28 cellular contexts compared by ENCODE assay signal in the genomic region with DNA sequence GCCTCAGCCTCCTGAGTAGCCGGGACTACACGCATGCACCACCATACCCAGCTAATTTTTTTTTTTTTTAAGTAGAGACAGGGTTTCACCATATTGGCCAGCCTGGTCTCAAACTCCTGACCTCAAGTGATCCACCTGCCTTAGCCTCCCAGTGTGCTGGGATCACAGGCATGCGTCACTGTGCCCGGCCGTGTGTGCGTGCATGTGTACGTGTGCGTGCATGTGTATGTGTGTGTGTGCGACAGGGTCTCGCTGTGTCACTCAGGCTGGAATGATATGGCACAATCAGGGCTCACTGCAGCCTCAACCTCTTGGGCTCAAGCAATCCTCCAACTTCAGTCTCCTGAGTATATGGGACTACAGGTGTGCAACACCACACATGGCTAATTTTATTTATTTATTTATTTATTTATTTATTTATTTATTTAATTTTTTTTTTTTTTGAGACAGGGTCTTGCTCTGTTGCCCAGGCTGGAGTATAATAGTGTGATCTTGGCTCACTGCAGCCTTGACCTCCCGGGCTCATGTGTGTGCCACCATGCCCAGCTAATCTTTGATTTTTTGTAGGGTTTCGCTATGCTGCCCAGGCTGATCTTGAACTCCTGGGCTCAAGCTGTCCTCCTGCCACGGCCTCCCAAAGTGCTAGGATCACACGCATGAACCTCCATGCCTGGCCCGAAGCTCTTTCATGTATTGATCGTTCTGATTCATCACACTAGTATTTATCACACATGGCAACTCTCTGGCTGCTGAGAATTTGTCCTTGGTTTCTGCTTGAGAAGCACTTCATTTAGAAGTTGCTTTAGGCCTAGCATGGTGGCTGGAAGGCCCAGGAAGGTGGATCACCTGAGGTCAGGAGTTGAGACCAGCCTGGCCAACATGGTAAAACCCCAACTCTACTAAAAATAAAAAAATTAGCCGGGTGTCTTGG. TPM values are rescaled to one million over a fixed set of nuclear protein-coding genes. Genes with fewer than 3 reads are reported as not detected.
DNase-seq lines count a peak whose midpoint lies in the region; ATAC-seq and TF ChIP-seq lines count a peak whose summit lies in the region.
"Had no signal": no experiment of that assay in that cellular context is flagged by ENCODE, and none has a peak within 500 bp of the region (broad histone marks: within the 10 kb centered on the region; RNA-seq: fewer than 3 reads in every experiment).

No MANE protein-coding gene starts in this region.

- H3K27ac ChIP-seq in HEK293 (ENCODE audit: extremely low read depth, low read depth, low read length) (no peak overlapping the region), sigmoid colon (no peak overlapping the region)
- H3K27ac ChIP-seq: ascending aorta, transverse colon had no signal

- H3K27me3 Mint-ChIP-seq in T-helper 1 cell treated with Interleukin-12 subunit alpha and Interleukin-12 subunit beta and Interleukin-4 antibody, amounts not matched to agents 30 μg/mL and 1 μg/mL, for 36 hours (ENCODE audit: low read depth) = no peaks in the 10 kb centered on the region
- H3K27me3 Mint-ChIP-seq in effector memory CD8-positive, alpha-beta T cell = no peaks in the 10 kb centered on the region
- H3K27me3 Mint-ChIP-seq: activated B cell treated with CpG ODN at 0.5 μM for 24 hours; dendritic cell treated with granulocyte-macrophage colony-stimulating factor and Interleukin-4, amounts not matched to agents 40 ng/mL and 50 ng/mL, for 4 days; stimulated activated naive CD8-positive, alpha-beta T cell treated with anti-CD3 and anti-CD28 coated beads, Interleukin-15, amount 100 ng/mL, for 72 hours had no signal

- TF ChIP-seq CTCF in HEK293 (tag by site-specific recombination; IDR thresholded peaks at IDR 0.05) (no peak), sigmoid colon (IDR thresholded peaks at IDR 0.05) (no peak), foreskin fibroblast (IDR thresholded peaks at IDR 0.05; ENCODE audit: low read depth, low read length) (no peak)

- TF ChIP-seq POLR2A in sigmoid colon (IDR thresholded peaks at IDR 0.05) = no peak

- peak overlapping the region; percentile 80 for H3K27ac Mint-ChIP-seq in T-helper 1 cell treated with Interleukin-12 subunit alpha and Interleukin-12 subunit beta and Interleukin-4 antibody, amounts not matched to agents 30 μg/mL and 1 μg/mL, for 36 hours
- peak overlapping the region; percentile 60 to 82 for H3K27ac Mint-ChIP-seq in effector memory CD8-positive, alpha-beta T cell
- H3K27ac Mint-ChIP-seq: activated B cell treated with CpG ODN at 0.5 μM for 24 hours; dendritic cell treated with granulocyte-macrophage colony-stimulating factor and Interleukin-4, amounts not matched to agents 40 ng/mL and 50 ng/mL, for 4 days; nephron progenitor cell had no signal

- peaks cover 19% of the 10 kb centered on the region for H3K4me1 Mint-ChIP-seq in T-helper 1 cell treated with Interleukin-12 subunit alpha and Interleukin-12 subunit beta and Interleukin-4 antibody, amounts not matched to agents 30 μg/mL and 1 μg/mL, for 36 hours (ENCODE audit: low read depth)
- H3K4me1 Mint-ChIP-seq in effector memory CD8-positive, alpha-beta T cell (ENCODE audit: low read depth in 2 of 2) = peaks cover 13 to 14% of the 10 kb centered on the region in 2 donors
- H3K4me1 Mint-ChIP-seq: nephron progenitor cell had no signal

- H3K4me3 Mint-ChIP-seq in T-helper 1 cell treated with Interleukin-12 subunit alpha and Interleukin-12 subunit beta and Interleukin-4 antibody, amounts not matched to agents 30 μg/mL and 1 μg/mL, for 36 hours = no peak overlapping the region
- H3K4me3 Mint-ChIP-seq in effector memory CD8-positive, alpha-beta T cell = no peak overlapping the region
- H3K4me3 Mint-ChIP-seq: activated B cell treated with CpG ODN at 0.5 μM for 24 hours; CD8-positive, alpha-beta T cell; dendritic cell treated with granulocyte-macrophage colony-stimulating factor and Interleukin-4, amounts not matched to agents 40 ng/mL and 50 ng/mL, for 4 days; nephron progenitor cell; stimulated activated naive CD8-positive, alpha-beta T cell treated with anti-CD3 and anti-CD28 coated beads, Interleukin-15, amount 100 ng/mL, for 72 hours had no signal

- 96% methylated on average over 17 of the region's 17 CpGs for WGBS in sigmoid colon, 2 donors

- TF ChIP-seq EP300 in sigmoid colon (IDR thresholded peaks at IDR 0.05) = no peak

- no peak overlapping the region for H3K4me3 ChIP-seq in HEK293 (ENCODE audit: low read depth, low read length)
- no peak overlapping the region for H3K4me3 ChIP-seq in sigmoid colon
- H3K4me3 ChIP-seq in foreskin fibroblast (ENCODE audit: low read depth in 1 of 2, low read length in 2 of 2) = no peak overlapping the region
- H3K4me3 ChIP-seq: ascending aorta, HAP-1, MG63, mucosa of descending colon, transverse colon had no signal

- DNase-seq in T-helper 1 cell = no peak
- DNase-seq in effector memory CD8-positive, alpha-beta T cell = no peak
- DNase-seq in sigmoid colon = peak; percentile 27
- no peak for DNase-seq in DMS114 treated with DMSO at 0.1 percent for 48 hours (lab: John Stamatoyannopoulos, UW; ENCODE audit: unreplicated experiment)
- DNase-seq in NCI-H446 treated with DMSO at 0.1 percent for 48 hours (lab: John Stamatoyannopoulos, UW) = no peak
- DNase-seq in foreskin fibroblast = no peak
- DNase-seq: 8988T; activated B cell treated with CpG ODN at 0.5 μM for 24 hours; activated naive CD4-positive, alpha-beta T cell treated with anti-CD3 and anti-CD28 coated beads, Interleukin-2, amount 50 U/mL, for 16 hours; AML-193; CD8-positive, alpha-beta T cell; DMS79 treated with DMSO at 0.1 percent for 48 hours; mucosa of descending colon; NCI-H2081; NCI-H226; NCI-H774; nephron progenitor cell; SK-N-SH; stimulated activated CD4-positive, alpha-beta T cell treated with anti-CD3 and anti-CD28 coated beads, Interleukin-15, amount 100 ng/mL, for 24 hours; stimulated activated naive CD8-positive, alpha-beta T cell treated with anti-CD3 and anti-CD28 coated beads, Interleukin-15, amount 100 ng/mL, for 72 hours; T1000; transverse colon had no signal

- H3K4me1 ChIP-seq in HEK293 (ENCODE audit: control insufficient read depth, insufficient read depth, low read length) (no peaks in the 10 kb centered on the region), sigmoid colon (no peaks in the 10 kb centered on the region)
- H3K4me1 ChIP-seq: ascending aorta, HAP-1 had no signal

- no peak for ATAC-seq in effector memory CD8-positive, alpha-beta T cell (replicated peaks)
- ATAC-seq: CD8-positive, alpha-beta T cell; mucosa of descending colon; stimulated activated naive CD8-positive, alpha-beta T cell treated with anti-CD3 and anti-CD28 coated beads, Interleukin-15, amount 100 ng/mL, for 72 hours had no signal

- no peaks in the 10 kb centered on the region for H3K36me3 Mint-ChIP-seq in T-helper 1 cell treated with Interleukin-12 subunit alpha and Interleukin-12 subunit beta and Interleukin-4 antibody, amounts not matched to agents 30 μg/mL and 1 μg/mL, for 36 hours (ENCODE audit: low read depth)
- peaks cover 8% of the 10 kb centered on the region for H3K36me3 Mint-ChIP-seq in effector memory CD8-positive, alpha-beta T cell (ENCODE audit: insufficient read depth)
- H3K36me3 Mint-ChIP-seq: CD8-positive, alpha-beta T cell had no signal

- no peaks in the 10 kb centered on the region for H3K27me3 ChIP-seq in sigmoid colon
- H3K27me3 ChIP-seq: ascending aorta, MG63, transverse colon had no signal

- POLR2A ChIA-PET in HEK293 (lab: Yijun Ruan, JAX) = no interaction called here

- CTCF ChIA-PET in HEK293 (lab: Yijun Ruan, JAX) = interaction anchor here (0.6 kb wide), 1 partner anchor 15 kb away, joined by 4 read pairs; no protein-coding TSS in a partner anchor

- intact Hi-C loops in sigmoid colon (cut with DNase I) = no loop called here

- H3K9me3 Mint-ChIP-seq in T-helper 1 cell treated with Interleukin-12 subunit alpha and Interleukin-12 subunit beta and Interleukin-4 antibody, amounts not matched to agents 30 μg/mL and 1 μg/mL, for 36 hours = no peaks in the 10 kb centered on the region
- no peaks in the 10 kb centered on the region for H3K9me3 Mint-ChIP-seq in effector memory CD8-positive, alpha-beta T cell
- H3K9me3 Mint-ChIP-seq: activated B cell treated with CpG ODN at 0.5 μM for 24 hours; CD8-positive, alpha-beta T cell; dendritic cell treated with granulocyte-macrophage colony-stimulating factor and Interleukin-4, amounts not matched to agents 40 ng/mL and 50 ng/mL, for 4 days; nephron progenitor cell; stimulated activated naive CD8-positive, alpha-beta T cell treated with anti-CD3 and anti-CD28 coated beads, Interleukin-15, amount 100 ng/mL, for 72 hours had no signal

- H3K36me3 ChIP-seq in HEK293 (ENCODE audit: control insufficient read depth in 2 of 2, insufficient read depth in 1 of 2, low read length in 2 of 2) = no peaks in the 10 kb centered on the region
- H3K36me3 ChIP-seq in sigmoid colon = no peaks in the 10 kb centered on the region
- H3K36me3 ChIP-seq: ascending aorta, HAP-1, MG63, transverse colon had no signal

- H3K9me3 ChIP-seq in HEK293 (ENCODE audit: control insufficient read depth, insufficient read depth, low read depth, low read length) = no peaks in the 10 kb centered on the region
- H3K9me3 ChIP-seq in sigmoid colon = no peaks in the 10 kb centered on the region
- H3K9me3 ChIP-seq: ascending aorta, HAP-1, MG63, mucosa of descending colon, SK-N-SH, transverse colon had no signal

TF ChIP-seq in HEK293, 187 proteins besides CTCF, POLR2A, EP300 and RAD21 (continues in another document):
- TF ChIP-seq, protein P1, sequence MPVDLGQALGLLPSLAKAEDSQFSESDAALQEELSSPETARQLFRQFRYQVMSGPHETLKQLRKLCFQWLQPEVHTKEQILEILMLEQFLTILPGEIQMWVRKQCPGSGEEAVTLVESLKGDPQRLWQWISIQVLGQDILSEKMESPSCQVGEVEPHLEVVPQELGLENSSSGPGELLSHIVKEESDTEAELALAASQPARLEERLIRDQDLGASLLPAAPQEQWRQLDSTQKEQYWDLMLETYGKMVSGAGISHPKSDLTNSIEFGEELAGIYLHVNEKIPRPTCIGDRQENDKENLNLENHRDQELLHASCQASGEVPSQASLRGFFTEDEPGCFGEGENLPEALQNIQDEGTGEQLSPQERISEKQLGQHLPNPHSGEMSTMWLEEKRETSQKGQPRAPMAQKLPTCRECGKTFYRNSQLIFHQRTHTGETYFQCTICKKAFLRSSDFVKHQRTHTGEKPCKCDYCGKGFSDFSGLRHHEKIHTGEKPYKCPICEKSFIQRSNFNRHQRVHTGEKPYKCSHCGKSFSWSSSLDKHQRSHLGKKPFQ (tag by site-specific recombination; IDR thresholded peaks at IDR 0.05) = no peak
- no peak for TF ChIP-seq ZNF707 (tag by site-specific recombination; IDR thresholded peaks at IDR 0.05)
- TF ChIP-seq ZNF596 (tag by site-specific recombination; IDR thresholded peaks at IDR 0.05) = no peak
- TF ChIP-seq GLI2 (tag by site-specific recombination; IDR thresholded peaks at IDR 0.05; ENCODE audit: borderline replicate concordance, low read depth) = peak; percentile 52; the same call in 1 of the 2 replicates
- no peak for TF ChIP-seq PRDM1 (tag by site-specific recombination; IDR thresholded peaks at IDR 0.05)

RNA-seq across cellular contexts. Expression of a gene that starts 35.9 kb away (rescaled TPM):
- total RNA-seq in sigmoid colon = 100 to 1,000 TPM; 159 to 257 (median 196) TPM
- 10 to 100 TPM; 16.8 to 20.1 (median 19.5) TPM for polyA plus RNA-seq in sigmoid colon

RNA-seq across cellular contexts. Expression of a gene that starts 42.4 kb away (rescaled TPM):
- total RNA-seq in sigmoid colon = 10 to 100 TPM; 16.8 to 21.4 (median 20.7) TPM
- 10 to 100 TPM; 10.2 to 16.5 (median 10.2) TPM for polyA plus RNA-seq in sigmoid colon
